6 cellular contexts compared by ENCODE assay signal in the genomic region with DNA sequence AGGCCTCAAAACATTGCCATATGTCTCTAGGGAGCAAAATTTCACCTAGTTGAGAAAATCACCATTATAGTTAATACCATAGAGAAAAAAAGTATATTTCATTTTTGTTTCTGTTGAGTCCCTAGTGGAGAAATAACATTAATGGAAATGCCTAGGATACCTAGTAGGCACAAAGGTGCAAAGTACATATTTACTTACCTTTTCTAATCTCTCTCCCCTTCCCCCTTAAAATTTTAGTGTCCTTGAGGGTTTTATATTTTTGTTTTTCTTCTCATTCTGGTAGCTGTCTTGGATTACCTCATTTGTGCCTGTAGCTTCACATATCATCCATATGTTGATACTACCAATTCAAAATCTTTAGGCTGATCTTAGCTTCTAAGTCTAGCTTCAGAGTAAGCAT.
"Had no signal": no experiment of that assay in that cellular context is flagged by ENCODE, and none has a peak within 500 bp of the region (broad histone marks: within the 10 kb centered on the region; RNA-seq: fewer than 3 reads in every experiment).

No MANE protein-coding gene starts in this region.

- H3K4me2 ChIP-seq: GM23338 had no signal

- DNase-seq: H9, HCEC 1CT, IMR-90, KG1 had no signal

- ATAC-seq: GM23338, K562 had no signal

- H2AFZ ChIP-seq: GM23338 had no signal

- H3K4me3 ChIP-seq: GM23338, K562 had no signal
